8 cellular contexts compared by ENCODE assay signal in genomic region chr12:7189398-7190267, GRCh38. TPM values are rescaled to one million over a fixed set of nuclear protein-coding genes. Genes with fewer than 3 reads are reported as not detected.
DNase-seq lines count a peak whose midpoint lies in the region; ATAC-seq and TF ChIP-seq lines count a peak whose summit lies in the region.

TSS of gene PEX5 (plus strand) at chr12:7189686. CDS start at chr12:7190378, 692 bp downstream.

- H3K4me1 ChIP-seq in A673 (ENCODE audit: insufficient read depth, low read length, poor library complexity, severe bottlenecking): no peaks in the 10 kb centered on the region
- peaks cover 15% of the 10 kb centered on the region for H3K4me1 ChIP-seq in iPS-18a (ENCODE audit: control insufficient read depth, low read depth, low read length)
- H3K4me1 ChIP-seq in skeletal muscle satellite cell (ENCODE audit: control insufficient read depth, insufficient read depth, low read length): peaks cover 16% of the 10 kb centered on the region

- no peaks in the 10 kb centered on the region for H3K36me3 ChIP-seq in A673 (ENCODE audit: insufficient read depth, low read length, poor library complexity, severe bottlenecking)
- H3K36me3 ChIP-seq in iPS-18a (ENCODE audit: control insufficient read depth, low read depth, low read length): peaks cover 22% of the 10 kb centered on the region
- peaks cover 14% of the 10 kb centered on the region for H3K36me3 ChIP-seq in skeletal muscle satellite cell (ENCODE audit: insufficient read depth, low read length)

- in situ Hi-C loops in T47D (cut with HindIII; ENCODE audit: low pct_unique_long_range_greater_than_20kb, low sequenced_read_pairs): no loop called here

- H3K27me3 ChIP-seq in A673 (replicated peaks; ENCODE audit: insufficient read depth, low read depth, low read length, poor library complexity) (no peaks in the 10 kb centered on the region), iPS-18a (ENCODE audit: control insufficient read depth, insufficient read depth, low read length) (no peaks in the 10 kb centered on the region), skeletal muscle satellite cell (ENCODE audit: control insufficient read depth, insufficient read depth, low read length) (no peaks in the 10 kb centered on the region)

- CTCF ChIA-PET in A673 (lab: Charles Lee): interaction anchor here (0.7 kb wide), 1 partner anchor 49 kb away, joined by 3 read pairs; no protein-coding TSS in a partner anchor

- ATAC-seq in GM18867 (IDR thresholded peaks at IDR 0.05; ENCODE audit: unreplicated experiment) (peak; percentile 95), HG03103 (IDR thresholded peaks at IDR 0.05; ENCODE audit: low read depth, unreplicated experiment) (peak; percentile 93)

- H3K9me3 ChIP-seq in A673 (ENCODE audit: low read depth, low read length, poor library complexity, severe bottlenecking): no peaks in the 10 kb centered on the region
- no peaks in the 10 kb centered on the region for H3K9me3 ChIP-seq in iPS-18a (ENCODE audit: control insufficient read depth, low read depth, low read length)
- H3K9me3 ChIP-seq in skeletal muscle satellite cell (replicated peaks; ENCODE audit: low read length): no peaks in the 10 kb centered on the region

- intact Hi-C loops in A673 (cut with micrococcal nuclease; ENCODE audit: unreplicated experiment): no loop called here

- peak within 1 kb of the TSS; percentile 73 for H3K27ac ChIP-seq in A673 (ENCODE audit: low read depth, low read length, poor library complexity, severe bottlenecking)
- peak within 1 kb of the TSS; percentile 78 for H3K27ac ChIP-seq in VCaP
- no peak within 1 kb of the TSS for H3K27ac ChIP-seq in iPS-18a (ENCODE audit: low read length)

- H3K9ac ChIP-seq in iPS-18a (ENCODE audit: low read length) (peak within 1 kb of the TSS; percentile 83), skeletal muscle satellite cell (ENCODE audit: low read depth, low read length) (peak within 1 kb of the TSS; percentile 92)

- H3K4me3 ChIP-seq in A673 (ENCODE audit: low read depth, low read length, poor library complexity, severe bottlenecking): peak within 1 kb of the TSS; percentile 81
- peak within 1 kb of the TSS; percentile 71 for H3K4me3 ChIP-seq in iPS-18a (ENCODE audit: low read length)
- peak within 1 kb of the TSS; percentile 94 for H3K4me3 ChIP-seq in skeletal muscle satellite cell (ENCODE audit: low read length)

- POLR2A ChIA-PET in A673 (lab: Charles Lee; ENCODE audit: low non-redundant PET): interaction anchor here (1.3 kb wide), 1 partner anchor 246 kb away, joined by 6 read pairs; the partner anchor contains the start of genes C12orf57 and RNU7-1

- peak within 1 kb of the TSS; percentile 98 for H3K4me2 ChIP-seq in skeletal muscle satellite cell (ENCODE audit: low read length)

- DNase-seq in A673 (ENCODE audit: low spot score): peak; percentile 96
- DNase-seq in NCI-H2171 (lab: John Stamatoyannopoulos, UW): peak; percentile 100
- peak; percentile 35 to 87 for DNase-seq in T47D (ENCODE audit: low read depth in 1 of 2, low spot score in 1 of 2)

- no TSS peak for BruUV-seq in A673 (replicated peaks; lab: Mats Ljungman, UMichigan)

- TF ChIP-seq CTCF in A673 (conservative IDR thresholded peaks at IDR 0.05; ENCODE audit: low read depth, low read length): no peak
- TF ChIP-seq CTCF in VCaP (conservative IDR thresholded peaks at IDR 0.05): no peak

RNA-seq across cellular contexts. Expression of gene PEX5, which starts in this region (rescaled TPM):
- 36.9 and 42.7 TPM in 2 replicates for total RNA-seq in A673 (2021)
- 26.9 and 31.0 TPM in 2 replicates for total RNA-seq in skeletal muscle satellite cell (2012; rRNA removed)
